In the genomic region with DNA sequence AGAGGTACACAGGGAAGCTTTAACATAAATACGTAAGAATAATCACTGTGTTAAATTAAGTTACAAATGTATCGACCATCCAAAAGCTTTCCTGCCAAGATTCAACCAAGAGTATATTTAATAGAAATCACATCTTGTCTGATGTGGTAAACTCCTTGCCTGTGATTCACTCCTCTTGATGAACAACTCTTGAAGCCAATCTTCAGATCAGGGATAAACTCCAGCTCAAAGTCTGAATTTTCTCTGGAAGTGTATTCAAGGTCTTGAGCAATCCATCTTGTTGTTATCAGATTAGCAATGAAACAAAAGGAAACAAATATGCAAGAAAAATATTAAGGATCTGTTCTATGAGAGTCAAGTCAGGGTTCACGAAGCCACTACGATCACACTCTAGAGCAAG, we compare ENCODE assay signal across 39 cellular contexts.
"Had no signal": no experiment of that assay in that cellular context is flagged by ENCODE, and none has a peak within 500 bp of the region (broad histone marks: within the 10 kb centered on the region; RNA-seq: fewer than 3 reads in every experiment).

No MANE protein-coding gene starts in this region.

- H3K4me3 Mint-ChIP-seq: activated naive CD4-positive, alpha-beta T cell treated with anti-CD3 and anti-CD28 coated beads for 36 hours; activated naive CD4-positive, alpha-beta T cell treated with anti-CD3 and anti-CD28 coated beads, Interleukin-2, amount 10 ng/mL, durations not matched to agents 7 days and 5 days; activated naive CD4-positive, alpha-beta T cell treated with anti-CD3 and anti-CD28 coated beads, Interleukin-2, amount 50 U/mL, for 24 hours; activated naive CD8-positive, alpha-beta T cell; activated naive CD8-positive, alpha-beta T cell treated with anti-CD3 and anti-CD28 coated beads for 36 hours; activated naive CD8-positive, alpha-beta T cell treated with anti-CD3 and anti-CD28 coated beads, Interleukin-2, amount 10 ng/mL, durations not matched to agents 7 days and 5 days; activated naive CD8-positive, alpha-beta T cell treated with anti-CD3 and anti-CD28 coated beads, Interleukin-2, amount 50 U/mL, for 24 hours; activated T-cell treated with anti-CD3 and anti-CD28 coated beads, Interleukin-2, amount 50 U/mL, for 24 hours; activated T-cell treated with anti-CD3 and anti-CD28 coated beads, Interleukin-2, amount 50 U/mL, for 4 hours; activated T-cell treated with anti-CD3 and anti-CD28 coated beads, Interleukin-2, amount 50 U/mL, for 72 hours; activated T-helper 1 cell treated with anti-CD3 and anti-CD28 coated beads, Interleukin-12 subunit alpha, Interleukin-12 subunit beta, Interleukin-2, Interleukin-4 antibody, amounts not matched to agents 30 ng/mL and 10 ng/mL and 1 ng/mL, durations not matched to agents 14 hours and 24 hours and 36 hours; activated T-helper 17 cell treated with anti-CD3 and anti-CD28 coated beads, Interleukin-2, amount 50 U/mL, for 72 hours; brain; central memory CD8-positive, alpha-beta T cell had no signal

- H3K36me3 ChIP-seq: adrenal gland, ascending aorta, brain microvascular endothelial cell, breast epithelium, cardiac muscle cell had no signal

- H3K36me3 Mint-ChIP-seq: activated naive CD4-positive, alpha-beta T cell treated with anti-CD3 and anti-CD28 coated beads, Interleukin-2, amount 10 ng/mL, durations not matched to agents 7 days and 5 days; activated naive CD4-positive, alpha-beta T cell treated with anti-CD3 and anti-CD28 coated beads, Interleukin-2, amount 50 U/mL, for 24 hours; activated naive CD4-positive, alpha-beta T cell treated with anti-CD3 and anti-CD28 coated beads, Interleukin-2, amount 50 U/mL, for 72 hours; activated naive CD8-positive, alpha-beta T cell; activated naive CD8-positive, alpha-beta T cell treated with anti-CD3 and anti-CD28 coated beads for 36 hours; activated naive CD8-positive, alpha-beta T cell treated with anti-CD3 and anti-CD28 coated beads, Interleukin-2, amount 10 ng/mL, durations not matched to agents 7 days and 5 days; brain had no signal

- H3K9me3 Mint-ChIP-seq: activated naive CD4-positive, alpha-beta T cell treated with anti-CD3 and anti-CD28 coated beads for 36 hours; activated naive CD4-positive, alpha-beta T cell treated with anti-CD3 and anti-CD28 coated beads, Interleukin-2, amount 10 ng/mL, durations not matched to agents 7 days and 5 days; activated naive CD8-positive, alpha-beta T cell treated with anti-CD3 and anti-CD28 coated beads for 36 hours; activated T-cell treated with anti-CD3 and anti-CD28 coated beads, Interleukin-2, amount 50 U/mL, for 4 hours; activated T-helper 1 cell treated with anti-CD3 and anti-CD28 coated beads, Interleukin-12 subunit alpha, Interleukin-12 subunit beta, Interleukin-2, Interleukin-4 antibody, amounts not matched to agents 30 ng/mL and 10 ng/mL and 1 ng/mL, durations not matched to agents 14 hours and 24 hours and 36 hours; activated T-helper 2 cell treated with anti-CD3 and anti-CD28 coated beads, Interferon-gamma antibody, Interleukin-2, Interleukin-4, amounts not matched to agents 10 μg/mL and 5 μg/mL and 100 μg/mL, durations not matched to agents 14 hours and 24 hours and 36 hours; brain had no signal

- H3K27me3 ChIP-seq: adrenal gland, ascending aorta, body of pancreas, brain microvascular endothelial cell, breast epithelium, cardiac muscle cell had no signal

- H3K27ac ChIP-seq: adrenal gland, ascending aorta, body of pancreas, brain microvascular endothelial cell, breast epithelium, cardiac muscle cell had no signal

- ATAC-seq: activated naive CD4-positive, alpha-beta T cell treated with anti-CD3 and anti-CD28 coated beads, Interleukin-2, amount 50 U/mL, for 72 hours; activated naive CD8-positive, alpha-beta T cell treated with anti-CD3 and anti-CD28 coated beads, Interleukin-2, amount 50 U/mL, for 24 hours; activated T-cell treated with anti-CD3 and anti-CD28 coated beads, Interleukin-2, amount 50 U/mL, for 4 hours; activated T-cell treated with anti-CD3 and anti-CD28 coated beads, Interleukin-2, amount 50 U/mL, for 72 hours; activated T-helper 17 cell treated with anti-CD3 and anti-CD28 coated beads, Interleukin-2, amount 50 U/mL, for 72 hours; body of pancreas had no signal

- H3K27ac Mint-ChIP-seq: activated naive CD4-positive, alpha-beta T cell treated with anti-CD3 and anti-CD28 coated beads for 36 hours; activated naive CD4-positive, alpha-beta T cell treated with anti-CD3 and anti-CD28 coated beads, Interleukin-2, amount 10 ng/mL, durations not matched to agents 7 days and 5 days; activated naive CD4-positive, alpha-beta T cell treated with anti-CD3 and anti-CD28 coated beads, Interleukin-2, amount 50 U/mL, for 24 hours; activated naive CD4-positive, alpha-beta T cell treated with anti-CD3 and anti-CD28 coated beads, Interleukin-2, amount 50 U/mL, for 72 hours; activated naive CD8-positive, alpha-beta T cell; activated naive CD8-positive, alpha-beta T cell treated with anti-CD3 and anti-CD28 coated beads for 36 hours; activated naive CD8-positive, alpha-beta T cell treated with anti-CD3 and anti-CD28 coated beads, Interleukin-2, amount 10 ng/mL, durations not matched to agents 7 days and 5 days; activated naive CD8-positive, alpha-beta T cell treated with anti-CD3 and anti-CD28 coated beads, Interleukin-2, amount 50 U/mL, for 24 hours; activated T-cell treated with anti-CD3 and anti-CD28 coated beads, Interleukin-2, amount 50 U/mL, for 24 hours; activated T-cell treated with anti-CD3 and anti-CD28 coated beads, Interleukin-2, amount 50 U/mL, for 72 hours; activated T-helper 1 cell treated with anti-CD3 and anti-CD28 coated beads, Interleukin-12 subunit alpha, Interleukin-12 subunit beta, Interleukin-2, Interleukin-4 antibody, amounts not matched to agents 30 ng/mL and 10 ng/mL and 1 ng/mL, durations not matched to agents 14 hours and 24 hours and 36 hours; activated T-helper 17 cell treated with anti-CD3 and anti-CD28 coated beads, Interleukin-2, amount 50 U/mL, for 72 hours; activated T-helper 2 cell treated with anti-CD3 and anti-CD28 coated beads, Interferon-gamma antibody, Interleukin-2, Interleukin-4, amounts not matched to agents 10 μg/mL and 5 μg/mL and 100 μg/mL, durations not matched to agents 14 hours and 24 hours and 36 hours; brain had no signal

- DNase-seq: activated effector memory CD4-positive, alpha-beta T cell treated with anti-CD3 and anti-CD28 coated beads, Interleukin-2, amount 50 U/mL, for 16 hours; activated effector memory CD4-positive, alpha-beta T cell treated with Interleukin-2 at 50 U/mL for 16 hours; activated gamma-delta T cell; activated gamma-delta T cell treated with Interleukin-2 at 50 U/mL for 16 hours; activated naive CD4-positive, alpha-beta T cell; activated naive CD4-positive, alpha-beta T cell treated with anti-CD3 and anti-CD28 coated beads for 36 hours; activated naive CD4-positive, alpha-beta T cell treated with anti-CD3 and anti-CD28 coated beads, Interleukin-2, amount 10 ng/mL, durations not matched to agents 7 days and 5 days; activated naive CD4-positive, alpha-beta T cell treated with anti-CD3 and anti-CD28 coated beads, Interleukin-2, amount 50 U/mL, for 16 hours; activated naive CD4-positive, alpha-beta T cell treated with Interleukin-2 at 50 U/mL for 16 hours; activated naive CD8-positive, alpha-beta T cell treated with anti-CD3 and anti-CD28 coated beads for 36 hours; activated naive CD8-positive, alpha-beta T cell treated with anti-CD3 and anti-CD28 coated beads, Interleukin-2, amount 10 ng/mL, durations not matched to agents 7 days and 5 days; activated naive CD8-positive, alpha-beta T cell treated with anti-CD3 and anti-CD28 coated beads, Interleukin-2, amount 50 U/mL, for 24 hours; activated T-cell treated with anti-CD3 and anti-CD28 coated beads, Interleukin-2, amount 50 U/mL, for 24 hours; activated T-cell treated with anti-CD3 and anti-CD28 coated beads, Interleukin-2, amount 50 U/mL, for 4 hours; activated T-cell treated with anti-CD3 and anti-CD28 coated beads, Interleukin-2, amount 50 U/mL, for 48 hours; activated T-cell treated with anti-CD3 and anti-CD28 coated beads, Interleukin-2, amount 50 U/mL, for 72 hours; adrenal gland; amniotic stem cell; amygdala; anterior cingulate cortex; aorta; body of pancreas; brain microvascular endothelial cell; caudate nucleus; central memory CD4-positive, alpha-beta T cell; cerebellar nuclear complex had no signal

- FAIRE-seq: bronchial epithelial cell, colon had no signal

- H3K4me1 Mint-ChIP-seq: activated naive CD4-positive, alpha-beta T cell treated with anti-CD3 and anti-CD28 coated beads, Interleukin-2, amount 10 ng/mL, durations not matched to agents 7 days and 5 days; activated naive CD4-positive, alpha-beta T cell treated with anti-CD3 and anti-CD28 coated beads, Interleukin-2, amount 50 U/mL, for 24 hours; activated naive CD8-positive, alpha-beta T cell treated with anti-CD3 and anti-CD28 coated beads for 36 hours; activated naive CD8-positive, alpha-beta T cell treated with anti-CD3 and anti-CD28 coated beads, Interleukin-2, amount 10 ng/mL, durations not matched to agents 7 days and 5 days; activated naive CD8-positive, alpha-beta T cell treated with anti-CD3 and anti-CD28 coated beads, Interleukin-2, amount 50 U/mL, for 24 hours; activated T-helper 17 cell treated with anti-CD3 and anti-CD28 coated beads, Interleukin-2, amount 50 U/mL, for 72 hours; brain; central memory CD8-positive, alpha-beta T cell had no signal

- H3K4me3 ChIP-seq: adrenal gland, ascending aorta, body of pancreas, breast epithelium, cardiac muscle cell had no signal

- H3K4me1 ChIP-seq: adrenal gland, ascending aorta, body of pancreas, breast epithelium had no signal

- H3K9me3 ChIP-seq: adrenal gland, ascending aorta, body of pancreas, breast epithelium had no signal

- H3K27me3 Mint-ChIP-seq: activated naive CD4-positive, alpha-beta T cell treated with anti-CD3 and anti-CD28 coated beads, Interleukin-2, amount 10 ng/mL, durations not matched to agents 7 days and 5 days; activated naive CD8-positive, alpha-beta T cell; activated naive CD8-positive, alpha-beta T cell treated with anti-CD3 and anti-CD28 coated beads for 36 hours; activated naive CD8-positive, alpha-beta T cell treated with anti-CD3 and anti-CD28 coated beads, Interleukin-2, amount 50 U/mL, for 24 hours; activated T-cell treated with anti-CD3 and anti-CD28 coated beads, Interleukin-2, amount 50 U/mL, for 24 hours; activated T-helper 17 cell treated with anti-CD3 and anti-CD28 coated beads, Interleukin-2, amount 50 U/mL, for 72 hours; central memory CD8-positive, alpha-beta T cell had no signal
